Comparison of ENCODE assay signal across 8 cellular contexts in the genomic region with DNA sequence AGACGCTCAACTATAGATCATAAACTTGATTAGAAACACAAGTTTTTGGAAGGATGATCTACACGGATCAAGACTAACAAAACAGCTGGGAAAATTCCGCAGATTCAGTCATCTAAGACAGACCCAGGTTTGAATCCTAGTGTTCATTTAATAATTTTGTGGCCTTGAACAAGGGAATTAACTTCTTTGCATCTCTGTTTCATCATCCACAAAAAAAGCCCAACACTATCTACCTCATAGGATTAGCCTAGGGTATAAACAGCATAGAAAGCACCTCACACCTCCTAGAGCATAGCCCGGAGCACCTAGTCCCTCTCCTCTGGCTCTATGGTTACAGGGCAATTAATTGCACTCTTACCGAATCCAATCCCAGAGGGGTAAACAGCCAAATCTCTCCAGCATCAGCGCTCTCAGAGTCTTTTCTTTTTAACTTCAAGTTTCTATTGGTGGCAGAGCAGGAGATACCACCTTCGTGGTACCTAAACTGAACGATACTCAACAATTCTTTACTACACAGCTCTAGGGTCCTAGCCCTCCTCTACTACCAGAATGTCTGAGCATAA. TPM values are rescaled to one million over a fixed set of nuclear protein-coding genes. Genes with fewer than 3 reads are reported as not detected.
DNase-seq lines count a peak whose midpoint lies in the region; ATAC-seq and TF ChIP-seq lines count a peak whose summit lies in the region.

No MANE protein-coding gene starts in this region.

- POLR2A ChIA-PET in CD4-positive, alpha-beta memory T cell (lab: Charles Lee; ENCODE audit: partially characterized antibody) = interaction anchor here (1.0 to 12.4 kb wide), 5 partner anchors 10 to 166 kb away, joined by 4 to 529 read pairs (median 10); no protein-coding TSS in a partner anchor

- peak overlapping the region; percentile 89 for H3K27ac ChIP-seq in CD4-positive, alpha-beta memory T cell (ENCODE audit: low read depth, low read length)
- no peak overlapping the region for H3K27ac ChIP-seq in GM23248

- H3K9ac ChIP-seq in GM23248 = no peak overlapping the region

- in situ Hi-C loops in astrocyte of the spinal cord (cut with HindIII; ENCODE audit: low sequenced_read_pairs) = no loop called here
- in situ Hi-C loops in GM23248 (cut with MboI) = loop anchor here (10.0 kb wide), 1 partner anchor 161 kb away; no protein-coding TSS in a partner anchor

- H3K4me3 ChIP-seq in CD4-positive, alpha-beta memory T cell (ENCODE audit: low read length in 2 of 2) = no peak overlapping the region
- peak overlapping the region; percentile 86 for H3K4me3 ChIP-seq in astrocyte of the spinal cord (ENCODE audit: low read depth, low read length)
- no peak overlapping the region for H3K4me3 ChIP-seq in GM23248

- peak overlapping the region; percentile 15 to 99 (median 98) for H3K27ac Mint-ChIP-seq in CD4-positive, alpha-beta memory T cell
- H3K27ac Mint-ChIP-seq in IgD-negative memory B cell = peak overlapping the region; percentile 76 to 96 (median 95)
- peak overlapping the region; percentile 93 to 97 for H3K27ac Mint-ChIP-seq in natural killer cell

- H3K79me2 ChIP-seq in GM23248 (ENCODE audit: insufficient read depth) = peaks cover 79% of the 10 kb centered on the region

- intact Hi-C loops in CD4-positive, alpha-beta memory T cell (cut with micrococcal nuclease) = loop anchor here (2.0 to 10.0 kb wide), 3 partner anchors 23 to 1191 kb away; no protein-coding TSS in a partner anchor
- intact Hi-C loops in natural killer cell (cut with micrococcal nuclease) = loop anchor here (10.0 kb wide), 2 partner anchors 341 to 591 kb away; no protein-coding TSS in a partner anchor

- H3K27me3 Mint-ChIP-seq in CD4-positive, alpha-beta memory T cell = no peaks in the 10 kb centered on the region
- H3K27me3 Mint-ChIP-seq in IgD-negative memory B cell (no peaks in the 10 kb centered on the region), natural killer cell (ENCODE audit: low read depth in 2 of 2) (no peaks in the 10 kb centered on the region)

- H3K9me2 ChIP-seq in GM23248 (ENCODE audit: insufficient read depth) = no peaks in the 10 kb centered on the region

- H3K4me2 ChIP-seq in GM23248 (ENCODE audit: unreplicated experiment) = no peak overlapping the region

- TF ChIP-seq CTCF in astrocyte of the spinal cord (IDR thresholded peaks at IDR 0.05; ENCODE audit: low read depth, low read length) (no peak), natural killer cell (IDR thresholded peaks at IDR 0.05) (no peak), omental fat pad (IDR thresholded peaks at IDR 0.05) (no peak)

- H3K4me1 ChIP-seq in CD4-positive, alpha-beta memory T cell (ENCODE audit: insufficient read depth, low read length) = peaks cover 64% of the 10 kb centered on the region
- peaks cover 27% of the 10 kb centered on the region for H3K4me1 ChIP-seq in GM23248 (ENCODE audit: insufficient read depth)

- H2AFZ ChIP-seq in GM23248 = no peak overlapping the region

- H3F3A ChIP-seq in GM23248 (ENCODE audit: insufficient read depth) = peaks cover 4% of the 10 kb centered on the region

- ATAC-seq in natural killer cell (no peak), omental fat pad (ENCODE audit: low FRiP score) (no peak)

- H3K4me1 Mint-ChIP-seq in CD4-positive, alpha-beta memory T cell = peaks cover 39 to 75% (median 53%) of the 10 kb centered on the region in 4 donors
- H3K4me1 Mint-ChIP-seq in IgD-negative memory B cell = peaks cover 44 to 52% (median 46%) of the 10 kb centered on the region in 3 donors
- peaks cover 61 to 70% of the 10 kb centered on the region in 2 donors for H3K4me1 Mint-ChIP-seq in natural killer cell

- H3K9me3 ChIP-seq in CD4-positive, alpha-beta memory T cell (ENCODE audit: control insufficient read depth in 1 of 2, low read length in 2 of 2) = no peaks in the 10 kb centered on the region
- H3K9me3 ChIP-seq in GM23248 (ENCODE audit: low read depth) = no peaks in the 10 kb centered on the region

- H3K36me3 ChIP-seq in CD4-positive, alpha-beta memory T cell (ENCODE audit: insufficient read depth, low read length) = no peaks in the 10 kb centered on the region
- no peaks in the 10 kb centered on the region for H3K36me3 ChIP-seq in GM23248 (ENCODE audit: low read depth)

- H3K4me3 Mint-ChIP-seq in CD4-positive, alpha-beta memory T cell = peak overlapping the region; percentile 91 to 99 (median 98)
- peak overlapping the region; percentile 93 to 98 (median 96) for H3K4me3 Mint-ChIP-seq in IgD-negative memory B cell
- H3K4me3 Mint-ChIP-seq in natural killer cell = peak overlapping the region; percentile 94

- H4K20me1 ChIP-seq in GM23248 (ENCODE audit: insufficient read depth) = peaks cover 9% of the 10 kb centered on the region

- H3K27me3 ChIP-seq in CD4-positive, alpha-beta memory T cell (ENCODE audit: insufficient read depth, low read length) = no peaks in the 10 kb centered on the region
- no peaks in the 10 kb centered on the region for H3K27me3 ChIP-seq in GM23248 (replicated peaks; ENCODE audit: insufficient read depth)

- no peaks in the 10 kb centered on the region for H3K9me3 Mint-ChIP-seq in CD4-positive, alpha-beta memory T cell
- no peaks in the 10 kb centered on the region for H3K9me3 Mint-ChIP-seq in IgD-negative memory B cell
- H3K9me3 Mint-ChIP-seq in natural killer cell = no peaks in the 10 kb centered on the region

- WGBS in GM23248 (ENCODE audit: low coverage in 1 of 2, low lambda C conversion rate in 2 of 2, missing lambda C conversion rate in 2 of 2), 2 experiments = 74 to 77% methylated on average over 8 of the region's 8 CpGs

- CTCF ChIA-PET in CD4-positive, alpha-beta memory T cell (lab: Charles Lee; ENCODE audit: partially characterized antibody) = interaction anchor here (1.8 to 11.0 kb wide), 4 partner anchors 9 to 166 kb away, joined by 5 to 126 read pairs (median 17); no protein-coding TSS in a partner anchor

- peaks cover 7 to 35% of the 10 kb centered on the region in 2 donors for H3K36me3 Mint-ChIP-seq in CD4-positive, alpha-beta memory T cell
- peaks cover 8% of the 10 kb centered on the region for H3K36me3 Mint-ChIP-seq in IgD-negative memory B cell
- no peaks in the 10 kb centered on the region for H3K36me3 Mint-ChIP-seq in natural killer cell

- no peak for DNase-seq in CD4-positive, alpha-beta memory T cell
- DNase-seq in astrocyte of the spinal cord (ENCODE audit: low read depth, low spot score) (no peak), natural killer cell (no peak), GM23248 (no peak), Ammon's horn (ENCODE audit: low spot score) (no peak), omental fat pad (ENCODE audit: low spot score) (no peak), OCI-M2 (lab: John Stamatoyannopoulos, UW; ENCODE audit: unreplicated experiment) (no peak)

RNA-seq across cellular contexts. Expression of a gene that starts 3.5 kb away (rescaled TPM):
- total RNA-seq in CD4-positive, alpha-beta memory T cell = 100 to 1,000 TPM; 159 to 172 TPM
- 10 to 100 TPM; 20.1 to 42.1 TPM for polyA plus RNA-seq in CD4-positive, alpha-beta memory T cell
- 23.6 TPM for polyA plus RNA-seq in IgD-negative memory B cell
- total RNA-seq in natural killer cell = 100 to 1,000 TPM in 1 of 3 donors, 10 to 100 TPM in 2; 74.6 to 118 (median 81.7) TPM
- 62.3 and 87.2 TPM in 2 replicates for total RNA-seq in GM23248 (2014; rRNA removed; shearing (Covaris generic))
- polyA plus RNA-seq in GM23248 (2016; fragmentation: Nextera tagmentation; extraction: Ambion mirVana) = 41.6 and 44.7 TPM in 2 replicates
- total RNA-seq in omental fat pad = 100 to 1,000 TPM in 1 of 4 donors, 10 to 100 TPM in 3; 58.5 to 106 (median 77.9) TPM
